In genomic region chr14:24311837-24312615, GRCh38 we compare ENCODE assay signal across 1 cellular context.
A peak's percentile ranks its signal among the peaks of the same experiment; 100 is the strongest.
TF ChIP-seq lines count a peak whose summit lies in the region.

No MANE protein-coding gene starts in this region.

TF ChIP-seq in IMR-90, 13 proteins besides CTCF, POLR2A, EP300 and RAD21:
- TF ChIP-seq FOS (IDR thresholded peaks at IDR 0.05; ENCODE audit: low read depth, low read length) (no peak), CEBPB (IDR thresholded peaks at IDR 0.05; ENCODE audit: low read depth, low read length) (peak; percentile 84)
